Comparison of ENCODE assay signal across 10 cellular contexts in the genomic region with DNA sequence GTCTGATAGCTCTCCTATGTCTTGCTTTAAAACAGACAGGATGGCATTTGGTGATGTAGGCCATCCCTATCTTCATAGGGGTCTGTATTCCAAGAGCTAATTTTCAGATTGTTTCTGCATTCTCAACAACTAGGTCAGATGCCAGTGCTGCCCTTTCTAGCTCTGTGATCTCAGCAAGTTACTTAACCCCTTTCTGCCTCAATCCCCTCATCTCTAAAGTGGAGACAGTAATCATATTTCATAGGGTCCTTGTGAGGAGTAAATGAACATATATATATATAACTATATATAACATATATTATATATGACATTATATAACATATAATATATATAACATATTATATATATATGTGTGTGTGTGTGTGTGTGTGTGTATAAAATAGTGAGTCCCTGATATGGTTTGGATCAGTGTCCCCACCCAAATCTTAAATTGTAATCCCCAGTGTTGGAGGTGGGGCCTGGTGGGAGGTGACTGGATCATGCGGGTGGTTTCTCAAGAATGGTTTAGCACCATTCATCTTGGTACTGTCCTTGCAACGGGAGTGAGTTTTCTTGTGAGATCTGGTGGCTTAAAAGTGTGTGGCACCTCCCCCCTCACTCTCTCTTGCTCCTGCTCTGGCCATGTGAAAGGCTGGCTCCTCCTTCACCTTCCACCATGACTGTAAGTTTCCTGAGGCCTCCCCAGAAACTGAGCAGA. TPM values are rescaled to one million over a fixed set of nuclear protein-coding genes. Genes with fewer than 3 reads are reported as not detected.
DNase-seq lines count a peak whose midpoint lies in the region; ATAC-seq and TF ChIP-seq lines count a peak whose summit lies in the region.
"Had no signal": no experiment of that assay in that cellular context is flagged by ENCODE, and none has a peak within 500 bp of the region (broad histone marks: within the 10 kb centered on the region; RNA-seq: fewer than 3 reads in every experiment).

No MANE protein-coding gene starts in this region.

- no peak overlapping the region for H2AFZ ChIP-seq in neural progenitor cell (replicated peaks)

- DNase-seq in RWPE2 (ENCODE audit: low spot score) (no peak), transverse colon (no peak), left colon (no peak), HEK293T (ENCODE audit: extremely low spot score) (no peak), neural progenitor cell (ENCODE audit: low spot score) (no peak)
- DNase-seq: activated CD8-positive, alpha-beta T cell treated with anti-CD3 and anti-CD28 coated beads, Interleukin-2, amount 10 ng/mL, durations not matched to agents 7 days and 5 days; activated naive CD8-positive, alpha-beta T cell treated with anti-CD3 and anti-CD28 coated beads for 36 hours had no signal

- in situ Hi-C loops in transverse colon (cut with MboI; ENCODE audit: low pct_ligation_motif_present in 1 of 4, low pct_unique_long_range_greater_than_20kb in 1 of 4, low sequenced_read_pairs in 3 of 4) = no loop called here

- H3K4me3 ChIP-seq in RWPE2 (ENCODE audit: severe bottlenecking) (no peak overlapping the region), esophagus (ENCODE audit: low read depth in 1 of 2, low read length in 2 of 2) (no peak overlapping the region), muscle layer of duodenum (ENCODE audit: low read depth in 1 of 2, low read length in 2 of 2) (no peak overlapping the region), transverse colon (no peak overlapping the region), neural progenitor cell (no peak overlapping the region)

- CTCF ChIA-PET in HEK293T (lab: Yijun Ruan, JAX) = no interaction called here

- TF ChIP-seq EP300 in transverse colon (IDR thresholded peaks at IDR 0.05; ENCODE audit: low read depth) = no peak

- H3K9me3 ChIP-seq in RWPE2 (ENCODE audit: severe bottlenecking) (peaks cover 2% of the 10 kb centered on the region), esophagus (ENCODE audit: control insufficient read depth in 2 of 2, insufficient read depth in 1 of 2, low read depth in 1 of 2, low read length in 1 of 2) (no peaks in the 10 kb centered on the region), muscle layer of duodenum (ENCODE audit: control insufficient read depth in 1 of 2, low read length in 2 of 2) (no peaks in the 10 kb centered on the region), transverse colon (no peaks in the 10 kb centered on the region), neural progenitor cell (ENCODE audit: low read depth) (no peaks in the 10 kb centered on the region)

- H3K36me3 ChIP-seq in RWPE2 (ENCODE audit: low read depth) (0 out of 2 replicates have a peak, but pooled peaks cover 3% of the 10 kb centered on the region), esophagus (ENCODE audit: control insufficient read depth in 2 of 2, insufficient read depth in 2 of 2, low read length in 1 of 2) (no peaks in the 10 kb centered on the region), muscle layer of duodenum (ENCODE audit: control insufficient read depth in 1 of 2, insufficient read depth in 2 of 2, low read length in 2 of 2) (peaks cover 0 to 22% of the 10 kb centered on the region in 2 donors), transverse colon (no peaks in the 10 kb centered on the region), neural progenitor cell (no peaks in the 10 kb centered on the region)

- H3K4me1 Mint-ChIP-seq in neural progenitor cell = peaks cover 16% of the 10 kb centered on the region

- no peak overlapping the region for H3K4me3 Mint-ChIP-seq in neural progenitor cell
- H3K4me3 Mint-ChIP-seq: activated CD8-positive, alpha-beta T cell treated with anti-CD3 and anti-CD28 coated beads, Interleukin-2, amount 10 ng/mL, durations not matched to agents 7 days and 5 days; activated naive CD8-positive, alpha-beta T cell treated with anti-CD3 and anti-CD28 coated beads for 36 hours had no signal

- H3K4me2 ChIP-seq in neural progenitor cell = no peak overlapping the region

- H3K27me3 Mint-ChIP-seq in neural progenitor cell (ENCODE audit: insufficient read depth, low read depth) = peaks cover 5% of the 10 kb centered on the region
- H3K27me3 Mint-ChIP-seq: activated naive CD8-positive, alpha-beta T cell treated with anti-CD3 and anti-CD28 coated beads for 36 hours had no signal

- intact Hi-C loops in transverse colon (cut with DNase I; ENCODE audit: low total_unique reads) (no loop called here), left colon (cut with DNase I, micrococcal nuclease) (no loop called here)

- no peak overlapping the region for H3K27ac Mint-ChIP-seq in neural progenitor cell
- H3K27ac Mint-ChIP-seq: activated CD8-positive, alpha-beta T cell treated with anti-CD3 and anti-CD28 coated beads, Interleukin-2, amount 10 ng/mL, durations not matched to agents 7 days and 5 days; activated naive CD8-positive, alpha-beta T cell treated with anti-CD3 and anti-CD28 coated beads for 36 hours had no signal

- POLR2A ChIA-PET in HEK293T (lab: Yijun Ruan, JAX) = no interaction called here

- H3K27ac ChIP-seq in RWPE2 (ENCODE audit: poor library complexity, severe bottlenecking) (peak overlapping the region; percentile 89), esophagus (ENCODE audit: low read depth in 2 of 2, low read length in 1 of 2) (peak overlapping the region; percentile 57 to 59), muscle layer of duodenum (ENCODE audit: low read length) (peak overlapping the region; percentile 46), transverse colon (peak overlapping the region; percentile 59 to 77 (median 69)), neural progenitor cell (no peak overlapping the region)

- no peak overlapping the region for H3K9ac ChIP-seq in neural progenitor cell

- TF ChIP-seq CTCF in RWPE2 (IDR thresholded peaks at IDR 0.05; ENCODE audit: poor library complexity, severe bottlenecking) (no peak), transverse colon (IDR thresholded peaks at IDR 0.05) (no peak), neural progenitor cell (IDR thresholded peaks at IDR 0.05) (no peak)

- H3K27me3 ChIP-seq in RWPE2 (ENCODE audit: insufficient read depth, poor library complexity, severe bottlenecking) = no peaks in the 10 kb centered on the region
- H3K27me3 ChIP-seq in esophagus (ENCODE audit: control insufficient read depth in 1 of 2, insufficient read depth in 2 of 2, low read length in 2 of 2) = no peaks in the 10 kb centered on the region
- H3K27me3 ChIP-seq in muscle layer of duodenum (ENCODE audit: low read depth, low read length) = no peaks in the 10 kb centered on the region
- no peaks in the 10 kb centered on the region for H3K27me3 ChIP-seq in transverse colon
- H3K27me3 ChIP-seq in neural progenitor cell = no peaks in the 10 kb centered on the region

- H3K4me1 ChIP-seq in RWPE2 (ENCODE audit: insufficient read depth, poor library complexity, severe bottlenecking) (peaks cover 63% of the 10 kb centered on the region), esophagus (ENCODE audit: control insufficient read depth in 2 of 2, insufficient read depth in 2 of 2, low read length in 1 of 2) (peaks cover 2 to 21% of the 10 kb centered on the region in 2 donors), muscle layer of duodenum (ENCODE audit: control insufficient read depth in 1 of 2, insufficient read depth in 2 of 2, low read length in 2 of 2) (peaks cover 18 to 36% of the 10 kb centered on the region in 2 donors), transverse colon (peaks cover 25 to 39% (median 32%) of the 10 kb centered on the region in 4 donors), neural progenitor cell (peaks cover 33% of the 10 kb centered on the region)

- 79% methylated on average over 2 of the region's 2 CpGs for WGBS in esophagus, 2 donors
- WGBS in transverse colon (ENCODE audit: low coverage in 1 of 2), 2 donors = 89 to 100% methylated on average over 2 of the region's 2 CpGs

- H3K9me3 Mint-ChIP-seq in neural progenitor cell = peaks cover 10% of the 10 kb centered on the region
- H3K9me3 Mint-ChIP-seq: activated naive CD8-positive, alpha-beta T cell treated with anti-CD3 and anti-CD28 coated beads for 36 hours had no signal

- peaks cover 60% of the 10 kb centered on the region for H3K79me2 ChIP-seq in neural progenitor cell (ENCODE audit: low read depth)

- peaks cover 35% of the 10 kb centered on the region for H4K20me1 ChIP-seq in neural progenitor cell (ENCODE audit: low read depth)

- H3K36me3 Mint-ChIP-seq in neural progenitor cell = peaks cover 42% of the 10 kb centered on the region

- H3F3A ChIP-seq in neural progenitor cell (ENCODE audit: low read depth) = peaks cover 12% of the 10 kb centered on the region

- ATAC-seq in RWPE2 (ENCODE audit: low read depth) = no peak; the same call in 2 of the 3 replicates
- no peak for ATAC-seq in left colon
- no peak for ATAC-seq in GM18867 (IDR thresholded peaks at IDR 0.05; ENCODE audit: unreplicated experiment)
- ATAC-seq: activated CD8-positive, alpha-beta T cell treated with anti-CD3 and anti-CD28 coated beads, Interleukin-2, amount 10 ng/mL, durations not matched to agents 7 days and 5 days had no signal

- no peak for TF ChIP-seq POLR2A in transverse colon (IDR thresholded peaks at IDR 0.05)

TF ChIP-seq in HEK293T, 16 proteins besides CTCF, POLR2A, EP300 and RAD21 (continues in another document):
- TF ChIP-seq ARNT (IDR thresholded peaks at IDR 0.05) (no peak), FOXK2 (IDR thresholded peaks at IDR 0.05) (no peak), BHLHE40 (IDR thresholded peaks at IDR 0.05; ENCODE audit: borderline replicate concordance) (no peak), L3MBTL2 (conservative IDR thresholded peaks at IDR 0.05) (no peak), FOXA1 (IDR thresholded peaks at IDR 0.05) (no peak), HDGF (IDR thresholded peaks at IDR 0.05; ENCODE audit: borderline replicate concordance) (no peak), NFRKB (IDR thresholded peaks at IDR 0.05) (no peak), ZNF384 (IDR thresholded peaks at IDR 0.05) (no peak), TARDBP (IDR thresholded peaks at IDR 0.05) (no peak), SP1 (IDR thresholded peaks at IDR 0.05) (no peak), LEF1 (IDR thresholded peaks at IDR 0.05; ENCODE audit: borderline replicate concordance) (no peak), FOXM1 (IDR thresholded peaks at IDR 0.05; ENCODE audit: borderline replicate concordance) (no peak), CTBP1 (IDR thresholded peaks at IDR 0.05; ENCODE audit: borderline replicate concordance) (no peak), SUZ12 (IDR thresholded peaks at IDR 0.05) (no peak)
- TF ChIP-seq, protein P1, sequence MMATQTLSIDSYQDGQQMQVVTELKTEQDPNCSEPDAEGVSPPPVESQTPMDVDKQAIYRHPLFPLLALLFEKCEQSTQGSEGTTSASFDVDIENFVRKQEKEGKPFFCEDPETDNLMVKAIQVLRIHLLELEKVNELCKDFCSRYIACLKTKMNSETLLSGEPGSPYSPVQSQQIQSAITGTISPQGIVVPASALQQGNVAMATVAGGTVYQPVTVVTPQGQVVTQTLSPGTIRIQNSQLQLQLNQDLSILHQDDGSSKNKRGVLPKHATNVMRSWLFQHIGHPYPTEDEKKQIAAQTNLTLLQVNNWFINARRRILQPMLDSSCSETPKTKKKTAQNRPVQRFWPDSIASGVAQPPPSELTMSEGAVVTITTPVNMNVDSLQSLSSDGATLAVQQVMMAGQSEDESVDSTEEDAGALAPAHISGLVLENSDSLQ (IDR thresholded peaks at IDR 0.05) = no peak

RNA-seq across cellular contexts. Expression of gene HIPK2, which starts 45.2 kb away (rescaled TPM):
- 1 to 10 TPM; 4.2 to 7.8 TPM for polyA plus RNA-seq in esophagus
- total RNA-seq in transverse colon = 10 to 100 TPM; 27.3 to 40.3 (median 33.6) TPM
- total RNA-seq in left colon = 10 to 100 TPM; 36.4 to 37.8 TPM
- total RNA-seq in neural progenitor cell (ENCODE audit: low replicate concordance) = 12.8 and 14.2 TPM in 2 replicates
